Comparison of ENCODE assay signal across 1 cellular context in the genomic region with DNA sequence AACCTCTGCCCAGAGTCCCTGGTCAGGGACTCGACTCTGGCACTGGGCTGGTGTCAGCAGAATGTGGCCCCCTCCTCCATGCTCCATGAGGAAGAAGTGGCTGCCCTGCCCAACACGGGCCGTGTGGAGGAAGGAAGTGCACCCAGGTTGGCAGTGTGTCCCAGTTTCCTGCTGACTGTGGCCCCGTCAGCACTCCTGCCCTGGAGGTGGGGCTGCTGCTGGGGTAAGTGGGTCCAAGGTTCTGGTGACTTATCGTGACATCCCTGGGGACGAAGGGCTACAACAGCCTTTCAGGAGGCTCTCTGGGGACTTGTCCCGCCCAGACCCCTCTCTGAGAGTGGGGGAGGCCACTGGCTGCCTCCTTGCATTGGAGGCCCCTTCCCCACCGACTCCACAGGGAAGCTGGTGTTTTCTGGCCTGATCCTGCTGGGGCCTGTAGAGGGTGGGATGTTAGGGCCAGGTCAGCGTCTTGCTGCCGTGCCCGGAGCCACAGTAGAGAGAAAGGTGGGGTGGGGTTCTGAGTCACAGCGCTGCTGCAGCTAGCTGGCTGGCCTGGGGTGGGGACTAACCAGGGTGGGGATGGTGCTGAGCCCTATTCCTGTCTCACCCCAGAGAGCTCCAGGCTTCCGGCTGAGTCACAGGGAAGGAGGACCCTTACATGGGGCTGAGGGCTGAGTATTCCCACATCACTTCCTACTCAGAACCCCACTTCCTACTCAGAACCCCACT.
TF ChIP-seq lines count a peak whose summit lies in the region.

No MANE protein-coding gene starts in this region.

TF ChIP-seq in HCT116, 20 proteins besides CTCF, POLR2A, EP300 and RAD21:
- peak; percentile 53 for TF ChIP-seq YY1 (IDR thresholded peaks at IDR 0.05; ENCODE audit: extremely low read depth, insufficient replicate concordance, low read depth, low read length)
- no peak for TF ChIP-seq ELF1 (IDR thresholded peaks at IDR 0.05; ENCODE audit: borderline replicate concordance, low read depth)
- no peak for TF ChIP-seq JUND (IDR thresholded peaks at IDR 0.05)
- TF ChIP-seq EZH2phosphoT487 (IDR thresholded peaks at IDR 0.05; ENCODE audit: borderline replicate concordance), result no peak
- TF ChIP-seq SIN3A (IDR thresholded peaks at IDR 0.05; ENCODE audit: low read depth), result no peak
- TF ChIP-seq SP1 (IDR thresholded peaks at IDR 0.05; ENCODE audit: low read depth), result no peak
- peak; percentile 53; the same call in 1 of the 2 replicates for TF ChIP-seq POLR2AphosphoS5 (IDR thresholded peaks at IDR 0.05; ENCODE audit: low read depth, low read length)
- TF ChIP-seq, protein P1, sequence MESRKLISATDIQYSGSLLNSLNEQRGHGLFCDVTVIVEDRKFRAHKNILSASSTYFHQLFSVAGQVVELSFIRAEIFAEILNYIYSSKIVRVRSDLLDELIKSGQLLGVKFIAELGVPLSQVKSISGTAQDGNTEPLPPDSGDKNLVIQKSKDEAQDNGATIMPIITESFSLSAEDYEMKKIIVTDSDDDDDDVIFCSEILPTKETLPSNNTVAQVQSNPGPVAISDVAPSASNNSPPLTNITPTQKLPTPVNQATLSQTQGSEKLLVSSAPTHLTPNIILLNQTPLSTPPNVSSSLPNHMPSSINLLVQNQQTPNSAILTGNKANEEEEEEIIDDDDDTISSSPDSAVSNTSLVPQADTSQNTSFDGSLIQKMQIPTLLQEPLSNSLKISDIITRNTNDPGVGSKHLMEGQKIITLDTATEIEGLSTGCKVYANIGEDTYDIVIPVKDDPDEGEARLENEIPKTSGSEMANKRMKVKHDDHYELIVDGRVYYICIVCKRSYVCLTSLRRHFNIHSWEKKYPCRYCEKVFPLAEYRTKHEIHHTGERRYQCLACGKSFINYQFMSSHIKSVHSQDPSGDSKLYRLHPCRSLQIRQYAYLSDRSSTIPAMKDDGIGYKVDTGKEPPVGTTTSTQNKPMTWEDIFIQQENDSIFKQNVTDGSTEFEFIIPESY (IDR thresholded peaks at IDR 0.05; ENCODE audit: extremely low read depth, insufficient replicate concordance, low read length), result peak; percentile 72
